Comparison of ENCODE assay signal across 18 cellular contexts in the genomic region with DNA sequence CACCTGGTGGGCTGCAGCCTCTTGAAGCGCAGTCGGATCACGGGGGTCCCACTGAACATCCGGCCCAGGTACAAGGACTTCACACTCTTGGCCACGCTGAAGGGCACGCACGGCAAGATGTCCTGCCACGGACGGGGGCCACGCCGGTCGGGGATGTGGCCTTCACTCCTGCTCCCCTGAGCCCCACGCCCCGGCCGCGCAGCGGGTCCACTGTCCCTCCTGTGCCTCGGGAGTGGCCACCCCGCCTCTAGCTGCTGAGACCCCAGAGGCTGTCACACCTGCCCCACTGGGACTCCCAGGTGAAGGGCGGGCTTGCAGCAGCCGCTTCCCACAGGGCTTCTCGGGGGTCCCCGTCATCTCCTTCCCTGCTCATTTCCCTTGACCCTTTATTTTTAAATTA. TPM values are rescaled to one million over a fixed set of nuclear protein-coding genes. Genes with fewer than 3 reads are reported as not detected.
DNase-seq lines count a peak whose midpoint lies in the region; ATAC-seq, FAIRE-seq and TF ChIP-seq lines count a peak whose summit lies in the region.
"Had no signal": no experiment of that assay in that cellular context is flagged by ENCODE, and none has a peak within 500 bp of the region (broad histone marks: within the 10 kb centered on the region; RNA-seq: fewer than 3 reads in every experiment).

No MANE protein-coding gene starts in this region.

- H3K9me3 ChIP-seq in right lobe of liver = no peaks in the 10 kb centered on the region
- H3K9me3 ChIP-seq in HepG2 (ENCODE audit: low read length) = no peaks in the 10 kb centered on the region
- H3K9me3 ChIP-seq in esophagus muscularis mucosa = no peaks in the 10 kb centered on the region
- peaks cover 9% of the 10 kb centered on the region for H3K9me3 ChIP-seq in trophoblast cell (ENCODE audit: insufficient read depth, low read depth, low read length)
- H3K9me3 ChIP-seq: HAP-1 had no signal

- H3K4me3 Mint-ChIP-seq in MCF 10A (ENCODE audit: unreplicated experiment) = no peak overlapping the region
- no peak overlapping the region for H3K4me3 Mint-ChIP-seq in stimulated activated naive B cell treated with anti-CD40 and anti-IgM and Interleukin-4, amounts not matched to agents 10 μg/mL and 1 μg/mL and 100 μg/mL, for 72 hours
- H3K4me3 Mint-ChIP-seq: B cell; CD4-positive, alpha-beta T cell had no signal

- intact Hi-C loops in right lobe of liver (cut with DNase I) (no loop called here), HepG2 (cut with micrococcal nuclease; ENCODE audit: unreplicated experiment) (no loop called here), esophagus muscularis mucosa (cut with DNase I) (no loop called here), MCF 10A (cut with micrococcal nuclease) (no loop called here)

- H3K18ac ChIP-seq in trophoblast cell (ENCODE audit: low read length) = no peak overlapping the region

- FAIRE-seq in HepG2 (lab: Jason Lieb, UNC) = no peak
- FAIRE-seq: G401.6, GM12891, H1, HTR-8/SVneo, K562 had no signal

- no peaks in the 10 kb centered on the region for H4K20me1 ChIP-seq in HepG2 (ENCODE audit: insufficient read depth, low read length)

- no peak overlapping the region for H2BK120ac ChIP-seq in trophoblast cell (ENCODE audit: insufficient read depth, low read length, poor library complexity)

- no peak for DNase-seq in right lobe of liver
- DNase-seq in HepG2 (ENCODE audit: low spot score) = no peak
- no peak for DNase-seq in esophagus muscularis mucosa (ENCODE audit: extremely low spot score)
- DNase-seq in trophoblast cell = no peak
- DNase-seq in MCF 10A (ENCODE audit: unreplicated experiment) = no peak
- no peak for DNase-seq in stimulated activated naive B cell treated with anti-CD40 and anti-IgM and Interleukin-4, amounts not matched to agents 10 μg/mL and 1 μg/mL and 100 μg/mL, for 72 hours
- DNase-seq: C1 segment of cervical spinal cord; CD4-positive, alpha-beta T cell; DMS79 treated with DMSO at 0.1 percent for 48 hours; EL had no signal

- H3K79me2 ChIP-seq in HepG2 (ENCODE audit: insufficient read depth, low read length) (no peaks in the 10 kb centered on the region), trophoblast cell (ENCODE audit: control insufficient read depth, insufficient read depth, low read length, poor library complexity) (peaks cover 6% of the 10 kb centered on the region)

- in situ Hi-C loops in HepG2 (cut with HindIII; ENCODE audit: extremely low pct_ligation_motif_present, low pct_unique_long_range_greater_than_20kb) = no loop called here

- peak overlapping the region in 2 of 3 donors; percentile 34 to 68 for H3K27ac ChIP-seq in right lobe of liver
- no peak overlapping the region for H3K27ac ChIP-seq in HepG2 (ENCODE audit: extremely low read length, insufficient read depth, low read length)
- peak overlapping the region in 3 of 4 donors; percentile 58 to 94 (median 62) for H3K27ac ChIP-seq in esophagus muscularis mucosa (replicated peaks in 1 of 4)
- H3K27ac ChIP-seq in trophoblast cell (ENCODE audit: low read depth, low read length) = no peak overlapping the region

- H3K14ac ChIP-seq in trophoblast cell (ENCODE audit: low read length) = no peak overlapping the region

- no peaks in the 10 kb centered on the region for H3K9me3 Mint-ChIP-seq in MCF 10A (ENCODE audit: unreplicated experiment)
- no peaks in the 10 kb centered on the region for H3K9me3 Mint-ChIP-seq in stimulated activated naive B cell treated with anti-CD40 and anti-IgM and Interleukin-4, amounts not matched to agents 10 μg/mL and 1 μg/mL and 100 μg/mL, for 72 hours
- H3K9me3 Mint-ChIP-seq: CD4-positive, alpha-beta T cell had no signal

- no TSS peak for BruUV-seq in HepG2 (replicated peaks; lab: Mats Ljungman, UMichigan)
- no TSS peak for BruUV-seq in MCF 10A (replicated peaks; lab: Mats Ljungman, UMichigan)

- H4K8ac ChIP-seq in trophoblast cell (ENCODE audit: low read depth, low read length) = no peak overlapping the region

- H3K4me1 ChIP-seq in right lobe of liver = peaks cover 0 to 17% (median 0%) of the 10 kb centered on the region in 4 donors
- peaks cover 9% of the 10 kb centered on the region for H3K4me1 ChIP-seq in HepG2 (ENCODE audit: insufficient read depth, low read length)
- H3K4me1 ChIP-seq in esophagus muscularis mucosa = peaks cover 10 to 37% (median 28%) of the 10 kb centered on the region in 4 donors
- H3K4me1 ChIP-seq in trophoblast cell (ENCODE audit: control insufficient read depth in 1 of 2, insufficient read depth in 2 of 2, low read length in 2 of 2) = peaks cover 9 to 12% of the 10 kb centered on the region in 2 experiments
- H3K4me1 ChIP-seq: HAP-1 had no signal

- no peak for TF ChIP-seq EP300 in HepG2 (IDR thresholded peaks at IDR 0.05; ENCODE audit: low read depth in 2 of 2, low read length in 2 of 2)
- no peak for TF ChIP-seq EP300 in HepG2 (CRISPR knock-in tag; IDR thresholded peaks at IDR 0.05; ENCODE audit: borderline replicate concordance)
- TF ChIP-seq EP300 in esophagus muscularis mucosa (IDR thresholded peaks at IDR 0.05) = no peak

- H2AK5ac ChIP-seq in trophoblast cell (ENCODE audit: low read length) = no peak overlapping the region

- H3K9ac ChIP-seq in HepG2 (ENCODE audit: insufficient read depth, low read depth, low read length) (no peak overlapping the region), trophoblast cell (ENCODE audit: low read length) (no peak overlapping the region)

- TF ChIP-seq POLR2A in right lobe of liver (IDR thresholded peaks at IDR 0.05) = no peak
- no peak for TF ChIP-seq POLR2A in HepG2 (IDR thresholded peaks at IDR 0.05; ENCODE audit: insufficient read depth in 1 of 2, low read depth in 2 of 2, low read length in 2 of 2)
- no peak for TF ChIP-seq POLR2A in esophagus muscularis mucosa (IDR thresholded peaks at IDR 0.05; ENCODE audit: low read depth)

- peaks cover 14% of the 10 kb centered on the region for H3K4me1 Mint-ChIP-seq in MCF 10A (ENCODE audit: insufficient read depth, unreplicated experiment)
- peaks cover 10 to 11% of the 10 kb centered on the region in 2 donors for H3K4me1 Mint-ChIP-seq in stimulated activated naive B cell treated with anti-CD40 and anti-IgM and Interleukin-4, amounts not matched to agents 10 μg/mL and 1 μg/mL and 100 μg/mL, for 72 hours
- H3K4me1 Mint-ChIP-seq: B cell had no signal

- no peaks in the 10 kb centered on the region for H3K27me3 ChIP-seq in right lobe of liver
- no peaks in the 10 kb centered on the region for H3K27me3 ChIP-seq in HepG2 (ENCODE audit: control insufficient read depth in 1 of 2, insufficient read depth in 2 of 2, low read length in 2 of 2)
- H3K27me3 ChIP-seq in esophagus muscularis mucosa = no peaks in the 10 kb centered on the region
- no peaks in the 10 kb centered on the region for H3K27me3 ChIP-seq in trophoblast cell (ENCODE audit: insufficient read depth, low read length)

- H3K79me1 ChIP-seq in trophoblast cell (ENCODE audit: low read length) = peaks cover 12% of the 10 kb centered on the region

- 100% methylated on average over 3 of the region's 23 CpGs for WGBS in right lobe of liver (ENCODE audit: insufficient coverage, low coverage, low lambda C conversion rate, missing lambda C conversion rate)
- WGBS in HepG2 (ENCODE audit: low lambda C conversion rate) = 81% methylated on average over 8 of the region's 23 CpGs
- WGBS in esophagus muscularis mucosa = 95% methylated on average over 11 of the region's 23 CpGs
- WGBS in trophoblast cell (ENCODE audit: extremely low coverage, insufficient coverage, insufficient read length) = no CpG with 5 or more reads among the region's 23 CpGs

- no peaks in the 10 kb centered on the region for H3K27me3 Mint-ChIP-seq in MCF 10A (ENCODE audit: insufficient read depth, unreplicated experiment)
- no peaks in the 10 kb centered on the region for H3K27me3 Mint-ChIP-seq in stimulated activated naive B cell treated with anti-CD40 and anti-IgM and Interleukin-4, amounts not matched to agents 10 μg/mL and 1 μg/mL and 100 μg/mL, for 72 hours
- H3K27me3 Mint-ChIP-seq: B cell; CD4-positive, alpha-beta T cell had no signal

- H3K4me2 ChIP-seq in HepG2 (ENCODE audit: low read depth, low read length) (no peak overlapping the region), trophoblast cell (ENCODE audit: low read length) (no peak overlapping the region)

- ATAC-seq in right lobe of liver (peak in 1 of 4 donors; percentile 4), HepG2 (no peak), HG03097 (IDR thresholded peaks at IDR 0.05; ENCODE audit: low FRiP score, unreplicated experiment) (no peak)
- ATAC-seq in stimulated activated naive B cell treated with anti-CD40 and anti-IgM and Interleukin-4, amounts not matched to agents 10 μg/mL and 1 μg/mL and 100 μg/mL, for 72 hours (replicated peaks) = no peak
- ATAC-seq: K562 had no signal

- H2AFZ ChIP-seq in HepG2 (ENCODE audit: low read length) (no peak overlapping the region), trophoblast cell (ENCODE audit: insufficient read depth, low read length, poor library complexity) (no peak overlapping the region)

- TF ChIP-seq RAD21 in HepG2 (CRISPR knock-in tag; IDR thresholded peaks at IDR 0.05) = no peak

- H3K23ac ChIP-seq in trophoblast cell (ENCODE audit: low read length) = no peak overlapping the region

- no peak overlapping the region for H3K4ac ChIP-seq in trophoblast cell (ENCODE audit: low read depth, low read length)

- POLR2A ChIA-PET in HepG2 (lab: Yijun Ruan, JAX) (no interaction called here), MCF 10A (lab: Yijun Ruan, JAX) (interaction anchor here (1.5 kb wide), 1 partner anchor 10 kb away, joined by 3 read pairs; no protein-coding TSS in a partner anchor)

- no peak overlapping the region for H2BK5ac ChIP-seq in trophoblast cell (ENCODE audit: low read depth, low read length, poor library complexity)

- H4K91ac ChIP-seq in trophoblast cell (ENCODE audit: low read depth, low read length) = no peak overlapping the region

- TF ChIP-seq CTCF in right lobe of liver (IDR thresholded peaks at IDR 0.05) = no peak
- no peak for TF ChIP-seq CTCF in HepG2 (CRISPR knock-in tag; IDR thresholded peaks at IDR 0.05)
- TF ChIP-seq CTCF in esophagus muscularis mucosa (IDR thresholded peaks at IDR 0.05) = no peak
- TF ChIP-seq CTCF in MCF 10A (IDR thresholded peaks at IDR 0.05; ENCODE audit: unreplicated experiment) = no peak

- H3K4me3 ChIP-seq in right lobe of liver (no peak overlapping the region), HepG2 (replicated peaks in 1 of 3; ENCODE audit: insufficient read depth in 1 of 3, low read depth in 2 of 3, low read length in 3 of 3) (no peak overlapping the region), esophagus muscularis mucosa (no peak overlapping the region), trophoblast cell (ENCODE audit: low read depth, low read length) (no peak overlapping the region)
- H3K4me3 ChIP-seq: HAP-1, K562 had no signal

- no peak overlapping the region for H3K27ac Mint-ChIP-seq in MCF 10A (ENCODE audit: low read depth, unreplicated experiment)
- no peak overlapping the region for H3K27ac Mint-ChIP-seq in stimulated activated naive B cell treated with anti-CD40 and anti-IgM and Interleukin-4, amounts not matched to agents 10 μg/mL and 1 μg/mL and 100 μg/mL, for 72 hours
- H3K27ac Mint-ChIP-seq: B cell; CD4-positive, alpha-beta T cell had no signal

- H3K36me3 ChIP-seq in right lobe of liver (no peaks in the 10 kb centered on the region), HepG2 (replicated peaks in 1 of 2; ENCODE audit: control insufficient read depth in 1 of 2, insufficient read depth in 2 of 2, low read length in 2 of 2) (no peaks in the 10 kb centered on the region), esophagus muscularis mucosa (peaks cover 25 to 73% (median 68%) of the 10 kb centered on the region in 4 donors), trophoblast cell (ENCODE audit: control insufficient read depth in 1 of 2, insufficient read depth in 2 of 2, low read length in 2 of 2) (peaks cover 13 to 18% of the 10 kb centered on the region in 2 experiments)
- H3K36me3 ChIP-seq: HAP-1 had no signal

- CTCF ChIA-PET in HepG2 (lab: Yijun Ruan, JAX; ENCODE audit: low intra/inter-chr PET ratio, low total read pairs) = no interaction called here
- CTCF ChIA-PET in MCF 10A (lab: Yijun Ruan, JAX) = interaction anchor here (0.6 kb wide), 1 partner anchor 126 kb away, joined by 3 read pairs; no protein-coding TSS in a partner anchor

- no peak overlapping the region for H4K12ac ChIP-seq in trophoblast cell (ENCODE audit: low read depth, low read length)

- peaks cover 73% of the 10 kb centered on the region for H3K36me3 Mint-ChIP-seq in MCF 10A (ENCODE audit: insufficient read depth, unreplicated experiment)
- H3K36me3 Mint-ChIP-seq in stimulated activated naive B cell treated with anti-CD40 and anti-IgM and Interleukin-4, amounts not matched to agents 10 μg/mL and 1 μg/mL and 100 μg/mL, for 72 hours = peaks cover 35 to 47% of the 10 kb centered on the region in 2 donors

- peak overlapping the region; percentile 17 for H2BK12ac ChIP-seq in trophoblast cell (ENCODE audit: low read length)

RNA-seq across cellular contexts. Expression of gene GAS6, which starts 31.2 kb away (rescaled TPM):
- total RNA-seq in right lobe of liver (10 to 100 TPM; 11.9 to 48.5 (median 27.2) TPM), HepG2 (2016; rRNA removed; fragmentation: Illumina TruSeq; extraction: Trizol) (0.09 and 0.11 TPM in 2 replicates), esophagus muscularis mucosa (100 to 1,000 TPM; 241 to 459 (median 346) TPM), MCF 10A (2022) (58.9 and 92.3 TPM in 2 replicates)
- total RNA-seq in HepG2 (2016; cell fraction: cytosol; rRNA removed; fragmentation: Illumina TruSeq; extraction: Trizol; ENCODE audit: low read depth) = 0.09 TPM in 1 of 2 replicates, not detected in the other
- 0.09 TPM in 1 of 2 replicates, not detected in the other for total RNA-seq in HepG2 (2016; cell fraction: insoluble cytoplasmic fraction; rRNA removed; fragmentation: Illumina TruSeq; extraction: Trizol)
- total RNA-seq in HepG2 (2016; cell fraction: membrane; rRNA removed; fragmentation: Illumina TruSeq; extraction: Trizol) = 0.19 and 0.21 TPM in 2 replicates
- total RNA-seq in HepG2 (2016; cell fraction: nucleus; rRNA removed; fragmentation: Illumina TruSeq; extraction: Trizol) = 0.28 TPM in 1 of 2 replicates, not detected in the other
- 0.21 and 0.24 TPM in 2 replicates for polyA plus RNA-seq in HepG2 (2011; rRNA removed)
- polyA plus RNA-seq in HepG2 (2011; cell fraction: cytosol; rRNA removed) = 0.14 and 0.34 TPM in 2 replicates
- polyA plus RNA-seq in HepG2 (2011; cell fraction: nucleus; rRNA removed) = 0.57 and 0.93 TPM in 2 replicates
- polyA plus RNA-seq in HepG2 (2012) = 0.13 and 0.23 TPM in 2 replicates
- polyA plus RNA-seq in HepG2 (2016; cell fraction: cytosol; fragmentation: Illumina TruSeq; extraction: Trizol; ENCODE audit: low read depth) = 0.05 and 0.14 TPM in 2 replicates
- 0.09 and 0.13 TPM in 2 replicates for polyA plus RNA-seq in HepG2 (2016; cell fraction: insoluble cytoplasmic fraction; fragmentation: Illumina TruSeq; extraction: Trizol; ENCODE audit: low read depth)
- 0.15 and 0.21 TPM in 2 replicates for polyA plus RNA-seq in HepG2 (2016; cell fraction: membrane; fragmentation: Illumina TruSeq; extraction: Trizol; ENCODE audit: low read depth)
- 0.52 and 0.59 TPM in 2 replicates for polyA plus RNA-seq in HepG2 (2016; cell fraction: nucleus; fragmentation: Illumina TruSeq; extraction: Trizol; ENCODE audit: insufficient read depth, low read depth)
- polyA minus RNA-seq in HepG2 (2011; rRNA and poly(A)+ RNA removed; ENCODE audit: low replicate concordance) = 0.16 and 5.7 TPM in 2 replicates
- not detected in 2 replicates for polyA minus RNA-seq in HepG2 (2011; cell fraction: cytosol; rRNA and poly(A)+ RNA removed)
- polyA minus RNA-seq in HepG2 (2011; cell fraction: nucleus; rRNA and poly(A)+ RNA removed) = 0.13 TPM in 1 of 2 replicates, not detected in the other
- polyA plus RNA-seq in trophoblast cell (2013) = 15.7 and 17.6 TPM in 2 replicates

Comparison
In these comparisons a context has a peak if more than half of its experiments do, and no peak if none do; other contexts are left out.
1. H3K27ac ChIP-seq: peak in right lobe of liver (2 of 3) and esophagus muscularis mucosa (3 of 4); none in HepG2 (single experiment) and trophoblast cell (single experiment).
2. RNA of gene GAS6, which starts 31.2 kb away (total RNA-seq): 241 to 459 TPM in esophagus muscularis mucosa, 58.9 to 92.3 TPM in MCF 10A and 11.9 to 48.5 TPM in right lobe of liver; 0.09 to 0.28 TPM in HepG2; every median in the first group is over 10 times any median in the second.